Comparison of ENCODE assay signal across 13 cellular contexts in the genomic region with DNA sequence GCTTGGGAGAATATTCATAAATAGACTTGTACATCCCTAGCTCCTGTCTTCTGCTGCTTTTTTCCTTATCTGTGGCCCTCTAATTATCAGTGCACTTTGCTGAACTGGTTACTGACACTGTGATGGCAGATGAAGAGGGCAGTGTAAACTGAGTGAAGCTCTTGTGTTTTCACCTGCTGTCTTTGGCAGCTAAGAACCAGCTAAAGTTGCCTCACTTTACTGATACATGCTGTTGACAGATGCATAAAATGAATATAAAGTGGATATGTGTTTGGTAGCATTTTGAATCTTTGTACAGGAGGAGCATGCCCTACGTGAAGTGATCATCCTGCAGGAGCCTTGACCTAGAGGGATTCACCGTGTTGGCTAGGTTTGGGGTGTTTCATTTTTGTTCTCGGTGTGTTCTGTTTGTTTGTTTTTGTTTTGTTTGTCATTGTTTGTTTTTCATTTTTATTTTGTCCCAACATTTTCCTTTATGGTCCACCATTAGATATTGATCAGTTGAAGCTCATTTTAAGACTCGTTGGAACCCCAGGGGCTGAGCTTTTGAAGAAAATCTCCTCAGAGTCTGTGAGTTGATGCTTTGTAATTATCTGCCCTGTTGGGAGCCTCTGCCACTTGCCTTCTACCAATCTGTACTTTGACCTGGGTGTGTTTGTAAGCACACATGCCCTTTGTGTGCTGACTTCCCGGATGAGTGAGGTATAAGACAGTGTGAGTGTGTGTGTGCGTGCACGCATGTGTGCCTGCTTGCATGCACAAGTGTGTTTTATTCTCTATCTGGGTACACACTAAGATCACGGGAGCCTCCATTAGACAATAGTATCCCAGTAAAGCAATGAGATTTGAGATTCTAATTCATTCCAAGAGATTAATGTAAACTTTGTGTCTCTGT. TPM values are rescaled to one million over a fixed set of nuclear protein-coding genes. Genes with fewer than 3 reads are reported as not detected.
DNase-seq lines count a peak whose midpoint lies in the region; FAIRE-seq and TF ChIP-seq lines count a peak whose summit lies in the region.
"Had no signal": no experiment of that assay in that cellular context is flagged by ENCODE, and none has a peak within 500 bp of the region (broad histone marks: within the 10 kb centered on the region; RNA-seq: fewer than 3 reads in every experiment).

No MANE protein-coding gene starts in this region.

- H3K9me3 Mint-ChIP-seq in activated CD4-positive, alpha-beta memory T cell treated with anti-CD3 and anti-CD28 coated beads, Interleukin-2, amount 10 ng/mL, durations not matched to agents 7 days and 5 days: no peaks in the 10 kb centered on the region
- no peaks in the 10 kb centered on the region for H3K9me3 Mint-ChIP-seq in activated CD4-positive, alpha-beta memory T cell treated with anti-CD3 and anti-CD28 coated beads for 36 hours
- H3K9me3 Mint-ChIP-seq in endodermal cell: no peaks in the 10 kb centered on the region
- no peaks in the 10 kb centered on the region for H3K9me3 Mint-ChIP-seq in progenitor cell of endocrine pancreas (ENCODE audit: low read depth)
- H3K9me3 Mint-ChIP-seq: T-helper 1 cell treated with Interleukin-12 subunit alpha and Interleukin-12 subunit beta and Interleukin-4 antibody, amounts not matched to agents 30 μg/mL and 1 μg/mL, for 36 hours had no signal

- CTCF ChIA-PET in activated CD4-positive, alpha-beta memory T cell treated with anti-CD3 and anti-CD28 coated beads, Interleukin-2, amount 10 ng/mL, durations not matched to agents 7 days and 5 days (lab: Charles Lee): interaction anchor here (0.8 to 8.9 kb wide), 27 partner anchors 10 to 359 kb away, joined by 3 to 142 read pairs (median 5); a partner anchor contains a TSS
- CTCF ChIA-PET in activated CD4-positive, alpha-beta memory T cell treated with anti-CD3 and anti-CD28 coated beads for 36 hours (lab: Charles Lee): interaction anchor here (0.6 to 7.0 kb wide), 37 partner anchors 9 to 492 kb away, joined by 3 to 237 read pairs (median 6); a partner anchor contains a TSS

- peaks cover 9% of the 10 kb centered on the region for H3K4me1 ChIP-seq in endodermal cell (ENCODE audit: control insufficient read depth, insufficient read depth, low read length)

- no peak overlapping the region for H3K27ac ChIP-seq in endodermal cell (ENCODE audit: low read depth, low read length)

- peaks cover 26% of the 10 kb centered on the region for H3K36me3 ChIP-seq in endodermal cell (ENCODE audit: control insufficient read depth, insufficient read depth, low read length)

- H3K27me3 ChIP-seq in endodermal cell (ENCODE audit: control insufficient read depth, insufficient read depth, low read length, poor library complexity, severe bottlenecking): no peaks in the 10 kb centered on the region

- no peak overlapping the region for H3K4me3 Mint-ChIP-seq in activated CD4-positive, alpha-beta memory T cell treated with anti-CD3 and anti-CD28 coated beads, Interleukin-2, amount 10 ng/mL, durations not matched to agents 7 days and 5 days
- no peak overlapping the region for H3K4me3 Mint-ChIP-seq in activated CD4-positive, alpha-beta memory T cell treated with anti-CD3 and anti-CD28 coated beads for 36 hours
- H3K4me3 Mint-ChIP-seq in endodermal cell (peak overlapping the region; percentile 34), progenitor cell of endocrine pancreas (ENCODE audit: low read depth) (peak overlapping the region; percentile 53)
- H3K4me3 Mint-ChIP-seq: T-helper 1 cell treated with Interleukin-12 subunit alpha and Interleukin-12 subunit beta and Interleukin-4 antibody, amounts not matched to agents 30 μg/mL and 1 μg/mL, for 36 hours had no signal

- no peak for DNase-seq in activated CD4-positive, alpha-beta memory T cell treated with anti-CD3 and anti-CD28 coated beads, Interleukin-2, amount 10 ng/mL, durations not matched to agents 7 days and 5 days
- DNase-seq in activated CD4-positive, alpha-beta memory T cell treated with anti-CD3 and anti-CD28 coated beads for 36 hours: no peak
- DNase-seq in endodermal cell: no peak
- DNase-seq in progenitor cell of endocrine pancreas (ENCODE audit: low spot score, unreplicated experiment): no peak
- no peak for DNase-seq in cerebellar cortex (ENCODE audit: low spot score)
- no peak for DNase-seq in NCI-H2081 treated with DMSO at 0.1 percent for 48 hours (lab: John Stamatoyannopoulos, UW)
- DNase-seq in GM19239 (ENCODE audit: insufficient read length, low spot score): no peak

- H3K27me3 Mint-ChIP-seq in activated CD4-positive, alpha-beta memory T cell treated with anti-CD3 and anti-CD28 coated beads, Interleukin-2, amount 10 ng/mL, durations not matched to agents 7 days and 5 days: no peaks in the 10 kb centered on the region
- no peaks in the 10 kb centered on the region for H3K27me3 Mint-ChIP-seq in activated CD4-positive, alpha-beta memory T cell treated with anti-CD3 and anti-CD28 coated beads for 36 hours
- H3K27me3 Mint-ChIP-seq in endodermal cell (ENCODE audit: insufficient read depth): no peaks in the 10 kb centered on the region
- no peaks in the 10 kb centered on the region for H3K27me3 Mint-ChIP-seq in progenitor cell of endocrine pancreas

- H3K4me3 ChIP-seq in endodermal cell (ENCODE audit: low read length): peak overlapping the region; percentile 60
- H3K4me3 ChIP-seq: lung, skin epidermis had no signal

- peak overlapping the region; percentile 28 for H3K27ac Mint-ChIP-seq in activated CD4-positive, alpha-beta memory T cell treated with anti-CD3 and anti-CD28 coated beads, Interleukin-2, amount 10 ng/mL, durations not matched to agents 7 days and 5 days
- no peak overlapping the region for H3K27ac Mint-ChIP-seq in activated CD4-positive, alpha-beta memory T cell treated with anti-CD3 and anti-CD28 coated beads for 36 hours
- H3K27ac Mint-ChIP-seq in endodermal cell: peak overlapping the region; percentile 91
- H3K27ac Mint-ChIP-seq in progenitor cell of endocrine pancreas: peak overlapping the region; percentile 93
- H3K27ac Mint-ChIP-seq: T-helper 1 cell treated with Interleukin-12 subunit alpha and Interleukin-12 subunit beta and Interleukin-4 antibody, amounts not matched to agents 30 μg/mL and 1 μg/mL, for 36 hours had no signal

- H3K9ac ChIP-seq in endodermal cell (ENCODE audit: extremely low read depth, low read length, poor library complexity, severe bottlenecking): no peak overlapping the region

- no peak for FAIRE-seq in GM19239 (lab: Jason Lieb, UNC)
- FAIRE-seq: colon, frontal cortex had no signal

- TF ChIP-seq CTCF in LNCAP (IDR thresholded peaks at IDR 0.05): peak; percentile 15; the same call in 1 of the 2 replicates
- peak; percentile 21 for TF ChIP-seq CTCF in endodermal cell (conservative IDR thresholded peaks at IDR 0.05)
- no peak for TF ChIP-seq CTCF in progenitor cell of endocrine pancreas (IDR thresholded peaks at IDR 0.05; ENCODE audit: unreplicated experiment)

- peaks cover 31% of the 10 kb centered on the region for H3K4me1 Mint-ChIP-seq in activated CD4-positive, alpha-beta memory T cell treated with anti-CD3 and anti-CD28 coated beads, Interleukin-2, amount 10 ng/mL, durations not matched to agents 7 days and 5 days
- peaks cover 33% of the 10 kb centered on the region for H3K4me1 Mint-ChIP-seq in activated CD4-positive, alpha-beta memory T cell treated with anti-CD3 and anti-CD28 coated beads for 36 hours (ENCODE audit: low read depth)
- peaks cover 49% of the 10 kb centered on the region for H3K4me1 Mint-ChIP-seq in endodermal cell
- H3K4me1 Mint-ChIP-seq in progenitor cell of endocrine pancreas (ENCODE audit: low read depth): peaks cover 42% of the 10 kb centered on the region

- no peaks in the 10 kb centered on the region for H3K9me3 ChIP-seq in endodermal cell (ENCODE audit: control insufficient read depth, low read length)

- POLR2A ChIA-PET in activated CD4-positive, alpha-beta memory T cell treated with anti-CD3 and anti-CD28 coated beads, Interleukin-2, amount 10 ng/mL, durations not matched to agents 7 days and 5 days (lab: Charles Lee): interaction anchor here (0.7 to 3.3 kb wide), 7 partner anchors 9 to 67 kb away, joined by 3 to 48 read pairs (median 3); a partner anchor contains a TSS
- POLR2A ChIA-PET in activated CD4-positive, alpha-beta memory T cell treated with anti-CD3 and anti-CD28 coated beads for 36 hours (lab: Charles Lee): interaction anchor here (1.0 to 1.8 kb wide), 4 partner anchors 25 to 68 kb away, joined by 5 to 22 read pairs (median 5); a partner anchor contains a TSS

- intact Hi-C loops in activated CD4-positive, alpha-beta memory T cell treated with anti-CD3 and anti-CD28 coated beads for 36 hours (cut with micrococcal nuclease): loop anchor here (1.0 to 2.0 kb wide), 3 partner anchors 25 to 68 kb away; a partner anchor contains a TSS

- WGBS in endodermal cell (ENCODE audit: insufficient coverage in 1 of 2, insufficient read length in 1 of 2), 2 experiments: 91 to 92% methylated on average over 2 to 8 of the region's 8 CpGs

- peaks cover 51% of the 10 kb centered on the region for H3K36me3 Mint-ChIP-seq in activated CD4-positive, alpha-beta memory T cell treated with anti-CD3 and anti-CD28 coated beads, Interleukin-2, amount 10 ng/mL, durations not matched to agents 7 days and 5 days (ENCODE audit: low read depth)
- peaks cover 6% of the 10 kb centered on the region for H3K36me3 Mint-ChIP-seq in activated CD4-positive, alpha-beta memory T cell treated with anti-CD3 and anti-CD28 coated beads for 36 hours
- H3K36me3 Mint-ChIP-seq in endodermal cell (ENCODE audit: low read depth) (peaks cover 3% of the 10 kb centered on the region), progenitor cell of endocrine pancreas (ENCODE audit: insufficient read depth) (peaks cover 4% of the 10 kb centered on the region)

RNA-seq across cellular contexts. Expression of a gene that starts 34.6 kb away (rescaled TPM):
- 10 to 100 TPM; 53.7 to 56.2 TPM for total RNA-seq in activated CD4-positive, alpha-beta memory T cell treated with anti-CD3 and anti-CD28 coated beads, Interleukin-2, amount 10 ng/mL, durations not matched to agents 7 days and 5 days
- total RNA-seq in activated CD4-positive, alpha-beta memory T cell treated with anti-CD3 and anti-CD28 coated beads for 36 hours: 10 to 100 TPM; 61.0 to 65.0 TPM
- total RNA-seq in endodermal cell: 10 to 100 TPM; 14.6 to 16.0 TPM
- polyA plus RNA-seq in endodermal cell (2013, experiment 1 of 2): 3.1 TPM
- 2.1 TPM for polyA plus RNA-seq in endodermal cell (2013, experiment 2 of 2)
- total RNA-seq in progenitor cell of endocrine pancreas: 41.2 and 42.9 TPM in 2 replicates

Comparison
In these comparisons a context has a peak if more than half of its experiments do, and no peak if none do; other contexts are left out.
1. H3K4me3 Mint-ChIP-seq: peak in endodermal cell (single experiment) and progenitor cell of endocrine pancreas (single experiment); none in activated CD4-positive, alpha-beta memory T cell treated with anti-CD3 and anti-CD28 coated beads, Interleukin-2, amount 10 ng/mL, durations not matched to agents 7 days and 5 days (single experiment) and activated CD4-positive, alpha-beta memory T cell treated with anti-CD3 and anti-CD28 coated beads for 36 hours (single experiment).